20 cellular contexts compared by ENCODE assay signal in genomic region chr20:9686455-9686854, GRCh38.
DNase-seq lines count a peak whose midpoint lies in the region; ATAC-seq and TF ChIP-seq lines count a peak whose summit lies in the region.
"Had no signal": no experiment of that assay in that cellular context is flagged by ENCODE, and none has a peak within 500 bp of the region (broad histone marks: within the 10 kb centered on the region; RNA-seq: fewer than 3 reads in every experiment).

No MANE protein-coding gene starts in this region.

- no peak for TF ChIP-seq CTCF in WTC11 (IDR thresholded peaks at IDR 0.05)
- no peak for TF ChIP-seq CTCF in endodermal cell (conservative IDR thresholded peaks at IDR 0.05)
- TF ChIP-seq CTCF in neural progenitor cell (IDR thresholded peaks at IDR 0.05) = no peak

- H3K79me2 ChIP-seq in neural progenitor cell (ENCODE audit: low read depth) = no peaks in the 10 kb centered on the region

- H3K4me3 Mint-ChIP-seq in WTC11 (no peak overlapping the region), endodermal cell (no peak overlapping the region), neural progenitor cell (no peak overlapping the region)
- no peak overlapping the region for H3K4me3 Mint-ChIP-seq in naive thymus-derived CD8-positive, alpha-beta T cell
- H3K4me3 Mint-ChIP-seq: CD14-positive monocyte; CD4-positive, alpha-beta memory T cell; HFFc6 had no signal

- H3K4me1 ChIP-seq in BLaER1 = peaks cover 16% of the 10 kb centered on the region
- peaks cover 6% of the 10 kb centered on the region for H3K4me1 ChIP-seq in endodermal cell (ENCODE audit: control insufficient read depth, insufficient read depth, low read length)
- peaks cover 24% of the 10 kb centered on the region for H3K4me1 ChIP-seq in neural progenitor cell
- H3K4me1 ChIP-seq: A549 had no signal

- POLR2A ChIA-PET in WTC11 (lab: Charles Lee) = interaction anchor here (0.5 kb wide), 1 partner anchor 114 kb away, joined by 3 read pairs; no protein-coding TSS in a partner anchor
- POLR2A ChIA-PET in naive thymus-derived CD8-positive, alpha-beta T cell (lab: Charles Lee) = no interaction called here

- H2AFZ ChIP-seq in neural progenitor cell (replicated peaks) = no peak overlapping the region

- WGBS in endodermal cell (ENCODE audit: insufficient coverage in 1 of 2, insufficient read length in 1 of 2), 2 experiments = 56 to 62% methylated on average over 2 to 4 of the region's 4 CpGs

- intact Hi-C loops in Right ventricle myocardium superior (cut with DNase I) = no loop called here

- H3K9me3 ChIP-seq in BLaER1 (no peaks in the 10 kb centered on the region), endodermal cell (ENCODE audit: control insufficient read depth, low read length) (no peaks in the 10 kb centered on the region), neural progenitor cell (ENCODE audit: low read depth) (no peaks in the 10 kb centered on the region)
- H3K9me3 ChIP-seq: A549 had no signal

- peaks cover 6% of the 10 kb centered on the region for H3F3A ChIP-seq in neural progenitor cell (ENCODE audit: low read depth)

- H3K27me3 Mint-ChIP-seq in WTC11 (ENCODE audit: low read depth) (no peaks in the 10 kb centered on the region; the same call in 1 of the 2 replicates), endodermal cell (ENCODE audit: insufficient read depth) (peaks cover 12% of the 10 kb centered on the region), neural progenitor cell (ENCODE audit: insufficient read depth, low read depth) (no peaks in the 10 kb centered on the region)
- peaks cover 0 to 13% (median 0%) of the 10 kb centered on the region in 5 donors for H3K27me3 Mint-ChIP-seq in naive thymus-derived CD8-positive, alpha-beta T cell

- H3K36me3 Mint-ChIP-seq in WTC11 (no peaks in the 10 kb centered on the region), endodermal cell (ENCODE audit: low read depth) (no peaks in the 10 kb centered on the region), neural progenitor cell (no peaks in the 10 kb centered on the region)
- H3K36me3 Mint-ChIP-seq in naive thymus-derived CD8-positive, alpha-beta T cell = no peaks in the 10 kb centered on the region
- H3K36me3 Mint-ChIP-seq: CD14-positive monocyte; CD4-positive, alpha-beta memory T cell had no signal

- H3K4me1 Mint-ChIP-seq in WTC11 (peaks cover 7% of the 10 kb centered on the region), endodermal cell (peaks cover 40% of the 10 kb centered on the region), neural progenitor cell (no peaks in the 10 kb centered on the region)
- no peaks in the 10 kb centered on the region for H3K4me1 Mint-ChIP-seq in naive thymus-derived CD8-positive, alpha-beta T cell
- H3K4me1 Mint-ChIP-seq: CD14-positive monocyte; CD4-positive, alpha-beta memory T cell had no signal

- CTCF ChIA-PET in WTC11 (lab: Charles Lee) = interaction anchor here (0.9 to 1.6 kb wide), 3 partner anchors 16 to 237 kb away, joined by 3 to 9 read pairs (median 6); no protein-coding TSS in a partner anchor

- H3K36me3 ChIP-seq in BLaER1 (no peaks in the 10 kb centered on the region), endodermal cell (ENCODE audit: control insufficient read depth, insufficient read depth, low read length) (no peaks in the 10 kb centered on the region), neural progenitor cell (no peaks in the 10 kb centered on the region)

- H3K27ac ChIP-seq in BLaER1 (no peak overlapping the region), endodermal cell (ENCODE audit: low read depth, low read length) (no peak overlapping the region), neural progenitor cell (no peak overlapping the region)
- H3K27ac ChIP-seq: 22Rv1, A549 had no signal

- no peak for DNase-seq in WTC11 (ENCODE audit: low spot score)
- DNase-seq in endodermal cell = peak; percentile 54
- DNase-seq in neural progenitor cell (ENCODE audit: low spot score) = no peak
- DNase-seq in naive thymus-derived CD8-positive, alpha-beta T cell = no peak
- no peak for DNase-seq in Right ventricle myocardium superior
- no peak for DNase-seq in activated CD4-positive, alpha-beta T cell treated with anti-CD3 and anti-CD28 coated beads, Interleukin-2, amount 50 U/mL, for 4 hours
- DNase-seq: AML-193; CD4-positive, alpha-beta memory T cell; DMS 273 treated with DMSO at 0.1 percent for 48 hours; DMS53; DND-41; EL; HFFc6; KG1 had no signal

- H3K4me2 ChIP-seq in BLaER1 = peak overlapping the region; percentile 11; the same call in 1 of the 2 replicates
- peak overlapping the region; percentile 42 for H3K4me2 ChIP-seq in neural progenitor cell
- H3K4me2 ChIP-seq: A549 had no signal

- no peaks in the 10 kb centered on the region for H3K9me3 Mint-ChIP-seq in WTC11
- no peaks in the 10 kb centered on the region for H3K9me3 Mint-ChIP-seq in endodermal cell
- no peaks in the 10 kb centered on the region for H3K9me3 Mint-ChIP-seq in neural progenitor cell
- peaks cover 0 to 4% (median 1%) of the 10 kb centered on the region in 9 donors for H3K9me3 Mint-ChIP-seq in naive thymus-derived CD8-positive, alpha-beta T cell

- ATAC-seq in WTC11 (peak; percentile 73), Right ventricle myocardium superior (ENCODE audit: poor library complexity) (no peak)
- ATAC-seq in naive thymus-derived CD8-positive, alpha-beta T cell = no peak
- ATAC-seq: A549, GM12878, HCT116 had no signal

- H3K4me3 ChIP-seq in BLaER1 = no peak overlapping the region
- no peak overlapping the region for H3K4me3 ChIP-seq in endodermal cell (ENCODE audit: low read length)
- H3K4me3 ChIP-seq in neural progenitor cell = no peak overlapping the region
- H3K4me3 ChIP-seq: A549, GM12878 had no signal

- H3K27me3 ChIP-seq in BLaER1 = no peaks in the 10 kb centered on the region
- no peaks in the 10 kb centered on the region for H3K27me3 ChIP-seq in endodermal cell (ENCODE audit: control insufficient read depth, insufficient read depth, low read length, poor library complexity, severe bottlenecking)
- no peaks in the 10 kb centered on the region for H3K27me3 ChIP-seq in neural progenitor cell

- no peak overlapping the region for H3K9ac ChIP-seq in BLaER1
- no peak overlapping the region for H3K9ac ChIP-seq in endodermal cell (ENCODE audit: extremely low read depth, low read length, poor library complexity, severe bottlenecking)
- H3K9ac ChIP-seq in neural progenitor cell = no peak overlapping the region

- H3K27ac Mint-ChIP-seq in WTC11 (peak overlapping the region; percentile 8; the same call in 1 of the 2 replicates), endodermal cell (peak overlapping the region; percentile 2), neural progenitor cell (peak overlapping the region; percentile 0)
- H3K27ac Mint-ChIP-seq in naive thymus-derived CD8-positive, alpha-beta T cell = no peak overlapping the region
- H3K27ac Mint-ChIP-seq: CD14-positive monocyte; CD4-positive, alpha-beta memory T cell; HFFc6 had no signal

- H4K20me1 ChIP-seq in BLaER1 (no peaks in the 10 kb centered on the region), neural progenitor cell (ENCODE audit: low read depth) (peaks cover 5% of the 10 kb centered on the region)

TF ChIP-seq in WTC11, 78 proteins besides CTCF, POLR2A, EP300 and RAD21:
- no peak for TF ChIP-seq GRHL2 (CRISPR knock-in tag; IDR thresholded peaks at IDR 0.05; ENCODE audit: insufficient replicate concordance, severe bottlenecking)
- TF ChIP-seq TP53 (CRISPR knock-in tag; IDR thresholded peaks at IDR 0.05) = no peak
- TF ChIP-seq ATF6 (CRISPR knock-in tag; IDR thresholded peaks at IDR 0.05) = no peak
- TF ChIP-seq SP1 (CRISPR knock-in tag; conservative IDR thresholded peaks at IDR 0.05) = no peak
- no peak for TF ChIP-seq ELF4 (CRISPR knock-in tag; IDR thresholded peaks at IDR 0.05; ENCODE audit: low read depth)
- no peak for TF ChIP-seq ZNF423 (CRISPR knock-in tag; IDR thresholded peaks at IDR 0.05)
- TF ChIP-seq MXD4 (CRISPR knock-in tag; IDR thresholded peaks at IDR 0.05; ENCODE audit: borderline replicate concordance) = no peak
- TF ChIP-seq TEAD4 (CRISPR knock-in tag; IDR thresholded peaks at IDR 0.05) = no peak
- TF ChIP-seq MYBL2 (CRISPR knock-in tag; IDR thresholded peaks at IDR 0.05) = no peak

Comparison
In these comparisons a context has a peak if more than half of its experiments do, and no peak if none do; other contexts are left out.
1. H3K27ac Mint-ChIP-seq: peak in WTC11 (single experiment), endodermal cell (single experiment) and neural progenitor cell (single experiment); none in naive thymus-derived CD8-positive, alpha-beta T cell (0 of 10).